In genomic region chr7:17054206-17054605, GRCh38 we compare ENCODE assay signal across 16 cellular contexts.
A peak's percentile ranks its signal among the peaks of the same experiment; 100 is the strongest.
DNase-seq lines count a peak whose midpoint lies in the region; ATAC-seq and TF ChIP-seq lines count a peak whose summit lies in the region.
"Had no signal": no experiment of that assay in that cellular context is flagged by ENCODE, and none has a peak within 500 bp of the region (broad histone marks: within the 10 kb centered on the region; RNA-seq: fewer than 3 reads in every experiment).

No MANE protein-coding gene starts in this region.

- H3K27me3 ChIP-seq in smooth muscle cell (ENCODE audit: low read depth) (no peaks in the 10 kb centered on the region), gastrocnemius medialis (no peaks in the 10 kb centered on the region)
- H3K27me3 ChIP-seq: BLaER1 had no signal

- peak overlapping the region; percentile 7 for H3K4me2 ChIP-seq in smooth muscle cell
- H3K4me2 ChIP-seq: BLaER1, GM23338 had no signal

- no peak for ATAC-seq in activated T-helper 17 cell treated with anti-CD3 and anti-CD28 coated beads, Interleukin-2, amount 50 U/mL, for 72 hours (replicated peaks)
- no peak for ATAC-seq in HG03045 (IDR thresholded peaks at IDR 0.05; ENCODE audit: unreplicated experiment)
- ATAC-seq in gastrocnemius medialis = no peak
- ATAC-seq: GM23338 had no signal

- H3K9me3 ChIP-seq in smooth muscle cell (replicated peaks; ENCODE audit: low read depth) (no peaks in the 10 kb centered on the region), gastrocnemius medialis (no peaks in the 10 kb centered on the region)
- H3K9me3 ChIP-seq: BLaER1 had no signal

- 32% methylated on average over 3 of the region's 3 CpGs for WGBS in smooth muscle cell (ENCODE audit: low lambda C conversion rate)

- no peaks in the 10 kb centered on the region for H3K36me3 ChIP-seq in smooth muscle cell (ENCODE audit: low read depth)
- no peaks in the 10 kb centered on the region for H3K36me3 ChIP-seq in gastrocnemius medialis
- H3K36me3 ChIP-seq: BLaER1 had no signal

- peak overlapping the region; percentile 63 for H3K27ac ChIP-seq in smooth muscle cell (ENCODE audit: low read depth)
- no peak overlapping the region for H3K27ac ChIP-seq in gastrocnemius medialis
- H3K27ac ChIP-seq: 22Rv1, BLaER1 had no signal

- in situ Hi-C loops in gastrocnemius medialis (cut with MboI; ENCODE audit: low sequenced_read_pairs in 4 of 4) = no loop called here

- H3K4me1 ChIP-seq in smooth muscle cell (ENCODE audit: low read depth) (no peaks in the 10 kb centered on the region), gastrocnemius medialis (no peaks in the 10 kb centered on the region)

- H3K4me3 Mint-ChIP-seq in activated T-helper 17 cell treated with anti-CD3 and anti-CD28 coated beads, Interleukin-2, amount 50 U/mL, for 72 hours = no peak overlapping the region
- H3K4me3 Mint-ChIP-seq: CD8-positive, alpha-beta memory T cell; GM23338 had no signal

- TF ChIP-seq CTCF in epithelial cell of esophagus (IDR thresholded peaks at IDR 0.05; ENCODE audit: insufficient read depth, low read depth, low read length, missing control alignments) (no peak), smooth muscle cell (IDR thresholded peaks at IDR 0.05; ENCODE audit: borderline replicate concordance, insufficient read depth, poor library complexity, severe bottlenecking) (no peak), gastrocnemius medialis (IDR thresholded peaks at IDR 0.05 in 4 of 5, conservative IDR thresholded peaks at IDR 0.05 in 1 of 5) (no peak)

- no peak overlapping the region for H3K27ac Mint-ChIP-seq in activated T-helper 17 cell treated with anti-CD3 and anti-CD28 coated beads, Interleukin-2, amount 50 U/mL, for 72 hours
- H3K27ac Mint-ChIP-seq: GM23338 had no signal

- H3F3A ChIP-seq in smooth muscle cell (ENCODE audit: low read depth) = no peaks in the 10 kb centered on the region

- H3K9ac ChIP-seq in smooth muscle cell (ENCODE audit: low read depth) = peak overlapping the region; percentile 43
- H3K9ac ChIP-seq: BLaER1 had no signal

- TF ChIP-seq POLR2A in gastrocnemius medialis (IDR thresholded peaks at IDR 0.05) = no peak

- H3K4me1 Mint-ChIP-seq in activated T-helper 17 cell treated with anti-CD3 and anti-CD28 coated beads, Interleukin-2, amount 50 U/mL, for 72 hours = peaks cover 6% of the 10 kb centered on the region
- H3K4me1 Mint-ChIP-seq: GM23338 had no signal

- intact Hi-C loops in gastrocnemius medialis (cut with DNase I; ENCODE audit: low total_unique reads) = no loop called here

- H3K9me3 Mint-ChIP-seq in activated T-helper 17 cell treated with anti-CD3 and anti-CD28 coated beads, Interleukin-2, amount 50 U/mL, for 72 hours = peaks cover 5% of the 10 kb centered on the region

- H3K36me3 Mint-ChIP-seq in activated T-helper 17 cell treated with anti-CD3 and anti-CD28 coated beads, Interleukin-2, amount 50 U/mL, for 72 hours (ENCODE audit: low read depth) = no peaks in the 10 kb centered on the region
- H3K36me3 Mint-ChIP-seq: CD8-positive, alpha-beta memory T cell had no signal

- no peak overlapping the region for H2AFZ ChIP-seq in smooth muscle cell (ENCODE audit: low read depth)
- H2AFZ ChIP-seq: GM23338 had no signal

- DNase-seq in DMS53 (lab: John Stamatoyannopoulos, UW) = peak; percentile 14
- DNase-seq in DMS53 treated with DMSO at 0.1 percent for 48 hours (lab: John Stamatoyannopoulos, UW; ENCODE audit: unreplicated experiment) = no peak
- DNase-seq in M059J (ENCODE audit: low read depth) = peak; percentile 13
- peak; percentile 32 for DNase-seq in epithelial cell of esophagus (ENCODE audit: low read depth)
- DNase-seq in smooth muscle cell (lab: John Stamatoyannopoulos, UW; ENCODE audit: unreplicated experiment) = no peak
- DNase-seq in gastrocnemius medialis = no peak
- DNase-seq: AML-193; CD8-positive, alpha-beta memory T cell; DMS79; EL; H7 had no signal

- no peaks in the 10 kb centered on the region for H4K20me1 ChIP-seq in smooth muscle cell (ENCODE audit: low read depth)
- H4K20me1 ChIP-seq: BLaER1 had no signal

- no peaks in the 10 kb centered on the region for H3K27me3 Mint-ChIP-seq in activated T-helper 17 cell treated with anti-CD3 and anti-CD28 coated beads, Interleukin-2, amount 50 U/mL, for 72 hours

- no peaks in the 10 kb centered on the region for H3K79me2 ChIP-seq in smooth muscle cell (ENCODE audit: low read depth)

- no peak overlapping the region for H3K4me3 ChIP-seq in epithelial cell of esophagus (ENCODE audit: low read length)
- H3K4me3 ChIP-seq in smooth muscle cell = no peak overlapping the region
- no peak overlapping the region for H3K4me3 ChIP-seq in gastrocnemius medialis
- H3K4me3 ChIP-seq: BLaER1, GM23338 had no signal

Comparison
In these comparisons a context has a peak if more than half of its experiments do, and no peak if none do; other contexts are left out.
1. DNase-seq: peak in DMS53 (single experiment), M059J (single experiment) and epithelial cell of esophagus (single experiment); none in DMS53 treated with DMSO at 0.1 percent for 48 hours (single experiment), smooth muscle cell (single experiment) and gastrocnemius medialis (0 of 2).